29 cellular contexts compared by ENCODE assay signal in genomic region chr17:18301081-18301480, GRCh38. TPM values are rescaled to one million over a fixed set of nuclear protein-coding genes. Genes with fewer than 3 reads are reported as not detected.
DNase-seq lines count a peak whose midpoint lies in the region; ATAC-seq and TF ChIP-seq lines count a peak whose summit lies in the region.
"Had no signal": no experiment of that assay in that cellular context is flagged by ENCODE, and none has a peak within 500 bp of the region (broad histone marks: within the 10 kb centered on the region; RNA-seq: fewer than 3 reads in every experiment).

No MANE protein-coding gene starts in this region.

- peaks cover 0 to 72% of the 10 kb centered on the region in 2 donors for H3K36me3 ChIP-seq in left lung

- H3K4me3 Mint-ChIP-seq in T-helper 2 cell treated with Interferon-gamma antibody and Interleukin-4, amounts not matched to agents 5 μg/mL and 100 μg/mL, for 36 hours: no peak overlapping the region
- H3K4me3 Mint-ChIP-seq in stimulated activated effector memory CD8-positive, alpha-beta T cell treated with anti-CD3 and anti-CD28 coated beads, Interleukin-12 subunit alpha, Interleukin-12 subunit beta, amount 100 ng/mL, for 72 hours: no peak overlapping the region
- H3K4me3 Mint-ChIP-seq: effector memory CD8-positive, alpha-beta T cell; IgD-negative memory B cell; neural crest cell had no signal

- no peaks in the 10 kb centered on the region for H3K27me3 ChIP-seq in left lung
- H3K27me3 ChIP-seq: cardiac muscle cell, colonic mucosa, esophagus muscularis mucosa, heart right ventricle, transverse colon had no signal

- POLR2A ChIA-PET in RWPE1 (lab: Yijun Ruan, JAX; ENCODE audit: low non-redundant PET): no interaction called here

- intact Hi-C loops in left lung (cut with DNase I): no loop called here

- TF ChIP-seq CTCF in left lung (IDR thresholded peaks at IDR 0.05) (no peak), RWPE1 (conservative IDR thresholded peaks at IDR 0.05; ENCODE audit: low read depth) (no peak)

- peak overlapping the region; percentile 31 for H3K27ac Mint-ChIP-seq in T-helper 2 cell treated with Interferon-gamma antibody and Interleukin-4, amounts not matched to agents 5 μg/mL and 100 μg/mL, for 36 hours
- peak overlapping the region; percentile 63 for H3K27ac Mint-ChIP-seq in stimulated activated effector memory CD8-positive, alpha-beta T cell treated with anti-CD3 and anti-CD28 coated beads, Interleukin-12 subunit alpha, Interleukin-12 subunit beta, amount 100 ng/mL, for 72 hours
- H3K27ac Mint-ChIP-seq: effector memory CD8-positive, alpha-beta T cell; IgD-negative memory B cell had no signal

- ATAC-seq in left lung (peak; percentile 62), HG02884 (IDR thresholded peaks at IDR 0.05; ENCODE audit: unreplicated experiment) (no peak)
- ATAC-seq in stimulated activated effector memory CD8-positive, alpha-beta T cell treated with anti-CD3 and anti-CD28 coated beads, Interleukin-12 subunit alpha, Interleukin-12 subunit beta, amount 100 ng/mL, for 72 hours: no peak
- ATAC-seq: activated CD4-positive, CD25-positive, alpha-beta regulatory T cell treated with anti-CD3 and anti-CD28 coated beads, Interleukin-2, amount 50 U/mL, for 24 hours; effector memory CD8-positive, alpha-beta T cell had no signal

- no peaks in the 10 kb centered on the region for H3K27me3 Mint-ChIP-seq in T-helper 2 cell treated with Interferon-gamma antibody and Interleukin-4, amounts not matched to agents 5 μg/mL and 100 μg/mL, for 36 hours (ENCODE audit: low read depth)
- H3K27me3 Mint-ChIP-seq: effector memory CD8-positive, alpha-beta T cell; IgD-negative memory B cell had no signal

- H3K27ac ChIP-seq in left lung: peak overlapping the region in 1 of 2 donors; percentile 77
- H3K27ac ChIP-seq in RWPE1: no peak overlapping the region
- H3K27ac ChIP-seq: 22Rv1, C4-2B, cardiac muscle cell, colonic mucosa, esophagus muscularis mucosa, transverse colon had no signal

- no peaks in the 10 kb centered on the region for H3K9me3 Mint-ChIP-seq in T-helper 2 cell treated with Interferon-gamma antibody and Interleukin-4, amounts not matched to agents 5 μg/mL and 100 μg/mL, for 36 hours
- H3K9me3 Mint-ChIP-seq in stimulated activated effector memory CD8-positive, alpha-beta T cell treated with anti-CD3 and anti-CD28 coated beads, Interleukin-12 subunit alpha, Interleukin-12 subunit beta, amount 100 ng/mL, for 72 hours: no peaks in the 10 kb centered on the region
- H3K9me3 Mint-ChIP-seq: effector memory CD8-positive, alpha-beta T cell; IgD-negative memory B cell; neural crest cell had no signal

- CTCF ChIA-PET in RWPE1 (lab: Yijun Ruan, JAX): no interaction called here

- peaks cover 0 to 41% of the 10 kb centered on the region in 2 donors for H3K4me1 ChIP-seq in left lung
- H3K4me1 ChIP-seq: colonic mucosa, esophagus muscularis mucosa, transverse colon had no signal

- DNase-seq in T-helper 2 cell treated with Interferon-gamma antibody and Interleukin-4, amounts not matched to agents 5 μg/mL and 100 μg/mL, for 36 hours (ENCODE audit: low spot score): no peak
- DNase-seq in T-helper 2 cell (no peak), NOMO-1 treated with dmso at 0.1 percent for 144 hours (lab: John Stamatoyannopoulos, UW; ENCODE audit: unreplicated experiment) (peak; percentile 25), left lung (no peak), RWPE1 (ENCODE audit: low spot score) (no peak), amniotic stem cell (lab: John Stamatoyannopoulos, UW) (no peak)
- no peak for DNase-seq in stimulated activated effector memory CD8-positive, alpha-beta T cell treated with anti-CD3 and anti-CD28 coated beads, Interleukin-12 subunit alpha, Interleukin-12 subunit beta, amount 100 ng/mL, for 72 hours (ENCODE audit: low spot score in 2 of 2)
- DNase-seq: activated CD4-positive, alpha-beta T cell treated with anti-CD3 and anti-CD28 coated beads, Interleukin-2, amount 50 U/mL, for 48 hours; activated T-cell treated with anti-CD3 and anti-CD28 coated beads, Interleukin-2, amount 50 U/mL, for 48 hours; Calu3; colonic mucosa; DMS79; effector memory CD8-positive, alpha-beta T cell; foreskin fibroblast; GDM1; HCEC 1CT; heart right ventricle; NCI-H2107; SK-N-SH; stimulated activated CD4-positive, alpha-beta T cell treated with anti-CD3 and anti-CD28 coated beads, Interleukin-4, amount 100 ng/mL, for 1 hour; transverse colon had no signal

- H3K4me1 Mint-ChIP-seq in T-helper 2 cell treated with Interferon-gamma antibody and Interleukin-4, amounts not matched to agents 5 μg/mL and 100 μg/mL, for 36 hours (ENCODE audit: low read depth): peaks cover 2% of the 10 kb centered on the region
- H3K4me1 Mint-ChIP-seq in stimulated activated effector memory CD8-positive, alpha-beta T cell treated with anti-CD3 and anti-CD28 coated beads, Interleukin-12 subunit alpha, Interleukin-12 subunit beta, amount 100 ng/mL, for 72 hours: no peaks in the 10 kb centered on the region
- H3K4me1 Mint-ChIP-seq: neural crest cell had no signal

- H3K4me3 ChIP-seq in left lung: no peak overlapping the region
- H3K4me3 ChIP-seq: cardiac muscle cell, colonic mucosa, esophagus muscularis mucosa, heart right ventricle, transverse colon had no signal

- H3K36me3 Mint-ChIP-seq in T-helper 2 cell treated with Interferon-gamma antibody and Interleukin-4, amounts not matched to agents 5 μg/mL and 100 μg/mL, for 36 hours (ENCODE audit: low read depth): peaks cover 47% of the 10 kb centered on the region
- H3K36me3 Mint-ChIP-seq in stimulated activated effector memory CD8-positive, alpha-beta T cell treated with anti-CD3 and anti-CD28 coated beads, Interleukin-12 subunit alpha, Interleukin-12 subunit beta, amount 100 ng/mL, for 72 hours: peaks cover 89% of the 10 kb centered on the region
- H3K36me3 Mint-ChIP-seq: IgD-negative memory B cell had no signal

- H3K9me3 ChIP-seq in left lung: no peaks in the 10 kb centered on the region
- H3K9me3 ChIP-seq: colonic mucosa, esophagus muscularis mucosa, heart right ventricle, SK-N-SH, transverse colon had no signal

RNA-seq across cellular contexts. Expression of gene TOP3A, which starts 13.7 kb away (rescaled TPM):
- total RNA-seq in left lung: 10 to 100 TPM; 24.7 to 43.8 TPM

RNA-seq across cellular contexts. Expression of gene SMCR8, which starts 14.0 kb away (rescaled TPM):
- total RNA-seq in left lung: 10 to 100 TPM; 16.7 to 23.4 TPM

RNA-seq across cellular contexts. Expression of gene MIEF2, which starts 40.6 kb away (rescaled TPM):
- total RNA-seq in left lung: 10 to 100 TPM in 1 of 2 donors, 1 to 10 TPM in 1; 9.0 to 16.3 TPM

RNA-seq across cellular contexts. Expression of gene FLII, which starts 42.5 kb away (rescaled TPM):
- 100 to 1,000 TPM; 313 to 381 TPM for total RNA-seq in left lung
